Comparison of ENCODE assay signal across 21 cellular contexts in genomic region chr12:85680881-85681280, GRCh38.
"Had no signal": no experiment of that assay in that cellular context is flagged by ENCODE, and none has a peak within 500 bp of the region (broad histone marks: within the 10 kb centered on the region; RNA-seq: fewer than 3 reads in every experiment).

No MANE protein-coding gene starts in this region.

- H3K9me3 ChIP-seq: gastrocnemius medialis had no signal

- H3K27me3 ChIP-seq: dorsolateral prefrontal cortex, esophagus squamous epithelium, gastrocnemius medialis, heart right ventricle, left lung had no signal

- H3K27ac ChIP-seq: coronary artery, dorsolateral prefrontal cortex, gastrocnemius medialis, heart right ventricle, left lung, lower lobe of right lung had no signal

- DNase-seq: dermis blood vessel endothelial cell; dorsolateral prefrontal cortex; effector CD4-positive, alpha-beta T cell; effector memory CD4-positive, alpha-beta T cell; erythroblast; esophagus squamous epithelium; foreskin fibroblast; foreskin melanocyte; gastrocnemius medialis; glutamatergic neuron; head of caudate nucleus; heart right ventricle; hippocampal formation; left cardiac atrium; left lung; left ventricle myocardium superior; lower lobe of right lung; mesendoderm; midbrain had no signal

- H3K4me3 Mint-ChIP-seq: memory B cell had no signal

- H3K4me1 ChIP-seq: gastrocnemius medialis, heart right ventricle, left lung, lower lobe of right lung had no signal

- H3K27ac Mint-ChIP-seq: memory B cell had no signal

- H3K36me3 Mint-ChIP-seq: memory B cell had no signal

- H3K27me3 Mint-ChIP-seq: memory B cell had no signal

- H3K4me1 Mint-ChIP-seq: memory B cell had no signal

- H3K4me3 ChIP-seq: coronary artery, dorsolateral prefrontal cortex, esophagus squamous epithelium, gastrocnemius medialis, heart right ventricle, left lung, lower lobe of right lung had no signal

- H3K36me3 ChIP-seq: esophagus squamous epithelium, gastrocnemius medialis, heart right ventricle, left lung, lower lobe of right lung had no signal
